In the genomic region with DNA sequence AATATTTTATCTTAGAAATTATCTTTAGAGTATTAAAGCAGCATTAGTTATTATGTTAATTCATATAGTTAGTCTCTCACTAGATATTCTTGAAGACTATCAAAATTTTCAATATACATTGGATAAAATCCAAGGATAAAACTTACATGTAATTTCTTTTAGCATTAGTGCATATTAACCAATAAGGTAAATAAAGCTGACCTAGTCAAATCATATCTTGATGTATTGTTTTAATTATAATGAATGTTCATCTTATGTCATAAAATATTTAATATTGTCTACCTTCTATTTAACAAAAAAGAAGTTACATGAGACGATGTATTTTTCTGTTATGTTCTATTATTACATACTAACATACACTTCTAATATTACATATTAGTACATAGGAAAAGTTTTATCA, we compare ENCODE assay signal across 34 cellular contexts.
"Had no signal": no experiment of that assay in that cellular context is flagged by ENCODE, and none has a peak within 500 bp of the region (broad histone marks: within the 10 kb centered on the region; RNA-seq: fewer than 3 reads in every experiment).

No MANE protein-coding gene starts in this region.

- H3K4me3 ChIP-seq: adrenal gland, body of pancreas, breast epithelium had no signal

- FAIRE-seq: astrocyte had no signal

- ATAC-seq: activated CD4-positive, CD25-positive, alpha-beta regulatory T cell treated with anti-CD3 and anti-CD28 coated beads, Interleukin-2, amount 50 U/mL, for 24 hours; activated CD8-positive, alpha-beta T cell treated with anti-CD3 and anti-CD28 coated beads for 36 hours; activated naive CD4-positive, alpha-beta T cell treated with anti-CD3 and anti-CD28 coated beads, Interleukin-2, amount 50 U/mL, for 72 hours; activated T-cell treated with anti-CD3 and anti-CD28 coated beads, Interleukin-2, amount 50 U/mL, for 4 hours; activated T-cell treated with anti-CD3 and anti-CD28 coated beads, Interleukin-2, amount 50 U/mL, for 72 hours; activated T-helper 17 cell treated with anti-CD3 and anti-CD28 coated beads, Interleukin-2, amount 50 U/mL, for 72 hours; body of pancreas; WTC11 had no signal

- H3K27ac ChIP-seq: adrenal gland, body of pancreas, brain microvascular endothelial cell, breast epithelium, VCaP had no signal

- H3K27me3 ChIP-seq: adrenal gland, body of pancreas, brain microvascular endothelial cell, breast epithelium had no signal

- H3K9me3 ChIP-seq: adrenal gland, body of pancreas, breast epithelium had no signal

- H3K4me1 ChIP-seq: adrenal gland, breast epithelium had no signal

- H3K36me3 ChIP-seq: adrenal gland, brain microvascular endothelial cell, breast epithelium had no signal

- DNase-seq: activated CD4-positive, alpha-beta memory T cell treated with anti-CD3 and anti-CD28 coated beads for 36 hours; activated CD4-positive, alpha-beta T cell treated with anti-CD3 and anti-CD28 coated beads for 4 hours; activated CD4-positive, alpha-beta T cell treated with anti-CD3 and anti-CD28 coated beads, Interleukin-2, amount 10 ng/mL, durations not matched to agents 24 days and 14 days; activated CD4-positive, alpha-beta T cell treated with anti-CD3 and anti-CD28 coated beads, Interleukin-2, amount 50 U/mL, for 1 hour; activated CD4-positive, alpha-beta T cell treated with anti-CD3 and anti-CD28 coated beads, Interleukin-2, amount 50 U/mL, for 4 hours; activated CD4-positive, CD25-positive, alpha-beta regulatory T cell; activated CD8-positive, alpha-beta memory T cell treated with anti-CD3 and anti-CD28 coated beads, Interleukin-2, amount 50 U/mL, for 4 hours; activated CD8-positive, alpha-beta T cell treated with anti-CD3 and anti-CD28 coated beads for 36 hours; activated effector memory CD4-positive, alpha-beta T cell treated with anti-CD3 and anti-CD28 coated beads, Interleukin-2, amount 50 U/mL, for 16 hours; activated gamma-delta T cell treated with Interleukin-2 at 50 U/mL for 16 hours; activated naive CD4-positive, alpha-beta T cell; activated naive CD4-positive, alpha-beta T cell treated with anti-CD3 and anti-CD28 coated beads for 36 hours; activated naive CD4-positive, alpha-beta T cell treated with anti-CD3 and anti-CD28 coated beads, Interleukin-2, amount 50 U/mL, for 16 hours; activated naive CD8-positive, alpha-beta T cell treated with anti-CD3 and anti-CD28 coated beads for 36 hours; activated T-cell treated with anti-CD3 and anti-CD28 coated beads for 4 hours; activated T-cell treated with anti-CD3 and anti-CD28 coated beads, Interleukin-2, amount 50 U/mL, for 1 hour; activated T-cell treated with anti-CD3 and anti-CD28 coated beads, Interleukin-2, amount 50 U/mL, for 4 hours; activated T-cell treated with anti-CD3 and anti-CD28 coated beads, Interleukin-2, amount 50 U/mL, for 72 hours; adrenal gland; amniotic stem cell; aorta; body of pancreas; brain microvascular endothelial cell; central memory CD4-positive, alpha-beta T cell; T-helper 1 cell; T-helper 2 cell; T-helper 9 cell had no signal
